1 cellular context compared by ENCODE assay signal in the genomic region with DNA sequence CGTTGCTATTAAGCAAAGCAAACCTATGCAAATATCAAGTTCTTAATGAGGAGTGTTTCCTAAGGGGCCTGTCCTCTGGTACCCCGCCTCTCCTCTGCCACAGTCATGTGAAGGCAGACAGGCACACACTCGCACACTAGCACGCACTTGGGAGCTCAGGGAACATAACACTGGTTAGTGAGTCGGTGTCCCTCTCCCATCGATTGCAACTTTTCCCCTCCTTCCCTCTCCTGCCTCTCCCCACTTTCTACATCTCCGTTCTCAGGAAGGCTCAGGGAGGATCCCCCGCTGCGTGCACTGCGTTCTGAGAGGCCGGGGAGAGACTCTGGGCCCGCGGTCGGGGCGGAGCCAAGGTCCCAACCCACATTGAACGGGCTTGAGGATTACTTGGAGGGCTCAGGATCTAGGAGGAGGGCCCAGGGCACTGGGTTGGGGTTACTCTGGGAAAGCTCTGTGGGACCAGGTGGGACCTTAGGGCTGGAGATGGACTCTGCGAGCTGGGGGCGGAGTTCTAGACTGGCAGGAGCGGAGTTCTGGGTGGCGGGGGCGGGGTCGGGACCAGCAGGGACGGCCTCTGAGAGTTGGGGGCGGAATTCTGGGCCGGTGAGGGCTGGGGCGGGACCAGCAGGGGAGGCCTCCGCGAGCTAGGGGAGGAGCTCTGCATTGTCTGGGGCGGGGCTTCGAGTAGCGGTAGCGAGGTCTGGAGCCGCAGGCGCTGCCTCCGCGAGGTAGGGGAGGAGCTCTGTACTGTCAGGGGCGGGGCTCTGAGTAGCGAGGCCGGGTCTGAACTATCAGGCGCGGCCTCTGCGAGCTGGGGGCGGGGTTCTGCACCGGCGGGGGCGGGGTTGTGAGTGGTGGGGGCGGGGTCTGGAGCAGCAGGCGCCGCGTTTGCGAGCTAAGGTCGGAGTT.
TF ChIP-seq lines count a peak whose summit lies in the region.

No MANE protein-coding gene starts in this region.

TF ChIP-seq in HEK293, 187 proteins besides CTCF, POLR2A, EP300 and RAD21 (continued from another document):
- TF ChIP-seq ZNF561 (tag by site-specific recombination; IDR thresholded peaks at IDR 0.05; ENCODE audit: borderline replicate concordance) (peak; percentile 39; the same call in 1 of the 2 replicates), ZNF184 (tag by site-specific recombination; IDR thresholded peaks at IDR 0.05) (no peak), ZNF221 (tag by site-specific recombination; IDR thresholded peaks at IDR 0.05; ENCODE audit: borderline replicate concordance) (no peak)
- TF ChIP-seq, protein P1, sequence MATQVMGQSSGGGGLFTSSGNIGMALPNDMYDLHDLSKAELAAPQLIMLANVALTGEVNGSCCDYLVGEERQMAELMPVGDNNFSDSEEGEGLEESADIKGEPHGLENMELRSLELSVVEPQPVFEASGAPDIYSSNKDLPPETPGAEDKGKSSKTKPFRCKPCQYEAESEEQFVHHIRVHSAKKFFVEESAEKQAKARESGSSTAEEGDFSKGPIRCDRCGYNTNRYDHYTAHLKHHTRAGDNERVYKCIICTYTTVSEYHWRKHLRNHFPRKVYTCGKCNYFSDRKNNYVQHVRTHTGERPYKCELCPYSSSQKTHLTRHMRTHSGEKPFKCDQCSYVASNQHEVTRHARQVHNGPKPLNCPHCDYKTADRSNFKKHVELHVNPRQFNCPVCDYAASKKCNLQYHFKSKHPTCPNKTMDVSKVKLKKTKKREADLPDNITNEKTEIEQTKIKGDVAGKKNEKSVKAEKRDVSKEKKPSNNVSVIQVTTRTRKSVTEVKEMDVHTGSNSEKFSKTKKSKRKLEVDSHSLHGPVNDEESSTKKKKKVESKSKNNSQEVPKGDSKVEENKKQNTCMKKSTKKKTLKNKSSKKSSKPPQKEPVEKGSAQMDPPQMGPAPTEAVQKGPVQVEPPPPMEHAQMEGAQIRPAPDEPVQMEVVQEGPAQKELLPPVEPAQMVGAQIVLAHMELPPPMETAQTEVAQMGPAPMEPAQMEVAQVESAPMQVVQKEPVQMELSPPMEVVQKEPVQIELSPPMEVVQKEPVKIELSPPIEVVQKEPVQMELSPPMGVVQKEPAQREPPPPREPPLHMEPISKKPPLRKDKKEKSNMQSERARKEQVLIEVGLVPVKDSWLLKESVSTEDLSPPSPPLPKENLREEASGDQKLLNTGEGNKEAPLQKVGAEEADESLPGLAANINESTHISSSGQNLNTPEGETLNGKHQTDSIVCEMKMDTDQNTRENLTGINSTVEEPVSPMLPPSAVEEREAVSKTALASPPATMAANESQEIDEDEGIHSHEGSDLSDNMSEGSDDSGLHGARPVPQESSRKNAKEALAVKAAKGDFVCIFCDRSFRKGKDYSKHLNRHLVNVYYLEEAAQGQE (tag by site-specific recombination; IDR thresholded peaks at IDR 0.05), result no peak
